ENCODE assay signal across 19 cellular contexts in the genomic region with DNA sequence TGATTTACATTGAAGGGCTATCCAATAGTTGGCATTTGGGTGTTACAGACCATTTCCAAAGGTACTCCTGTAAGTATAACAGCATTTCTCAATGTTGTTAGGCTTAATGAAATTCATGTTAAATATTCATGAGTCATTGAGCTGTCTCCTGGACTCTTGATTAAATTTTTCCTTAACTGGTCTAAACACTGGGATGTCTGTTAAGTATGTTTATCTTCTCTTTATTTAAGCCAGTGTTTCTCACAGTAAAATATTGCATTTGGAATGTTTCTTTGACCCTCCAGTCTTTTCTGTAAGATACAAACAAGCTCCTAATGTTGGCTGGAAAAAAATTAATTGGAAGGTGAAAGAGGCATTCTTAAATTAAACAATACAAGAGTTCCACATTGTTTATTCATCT.
"Had no signal": no experiment of that assay in that cellular context is flagged by ENCODE, and none has a peak within 500 bp of the region (broad histone marks: within the 10 kb centered on the region; RNA-seq: fewer than 3 reads in every experiment).

No MANE protein-coding gene starts in this region.

- H3K27me3 ChIP-seq: brain microvascular endothelial cell, colonic mucosa, hepatocyte, pancreas, upper lobe of left lung had no signal

- ATAC-seq: activated T-helper 17 cell treated with anti-CD3 and anti-CD28 coated beads, Interleukin-2, amount 50 U/mL, for 72 hours; mucosa of descending colon; naive thymus-derived CD4-positive, alpha-beta T cell; pancreas; sciatic nerve; stimulated activated naive B cell treated with anti-CD40 and anti-IgM and Interleukin-4, amounts not matched to agents 10 μg/mL and 1 μg/mL and 100 μg/mL, for 72 hours had no signal

- H3K36me3 ChIP-seq: brain microvascular endothelial cell, colonic mucosa, pancreas, thoracic aorta, upper lobe of left lung had no signal

- H3K9me3 ChIP-seq: colonic mucosa, pancreas, thoracic aorta, upper lobe of left lung had no signal

- DNase-seq: activated B cell treated with CpG ODN at 0.5 μM for 24 hours; activated CD4-positive, alpha-beta memory T cell treated with anti-CD3 and anti-CD28 coated beads for 36 hours; activated CD4-positive, alpha-beta T cell treated with anti-CD3 and anti-CD28 coated beads for 4 hours; activated naive CD4-positive, alpha-beta T cell treated with Interleukin-2 at 50 U/mL for 16 hours; activated naive CD8-positive, alpha-beta T cell treated with anti-CD3 and anti-CD28 coated beads, Interleukin-2, amount 10 ng/mL, durations not matched to agents 7 days and 5 days; activated T-cell treated with anti-CD3 and anti-CD28 coated beads, Interleukin-2, amount 50 U/mL, for 1 hour; brain microvascular endothelial cell; colonic mucosa; endodermal cell; mucosa of descending colon; naive thymus-derived CD4-positive, alpha-beta T cell; pancreas; stimulated activated naive B cell treated with anti-CD40 and anti-IgM and Interleukin-4, amounts not matched to agents 10 μg/mL and 1 μg/mL and 100 μg/mL, for 72 hours; upper lobe of left lung had no signal

- H3K79me2 ChIP-seq: hepatocyte had no signal

- H3K27ac ChIP-seq: brain microvascular endothelial cell, colonic mucosa, epithelial cell of prostate, hepatocyte, pancreas, thoracic aorta, upper lobe of left lung had no signal

- H3K4me2 ChIP-seq: hepatocyte had no signal

- H3K4me3 ChIP-seq: colonic mucosa, hepatocyte, mucosa of descending colon, pancreas, thoracic aorta, upper lobe of left lung had no signal

- H2AFZ ChIP-seq: hepatocyte had no signal

- H3K4me1 ChIP-seq: colonic mucosa, pancreas, upper lobe of left lung had no signal
